Comparison of ENCODE assay signal across 18 cellular contexts in genomic region chr6:111725446-111726112, GRCh38.
DNase-seq lines count a peak whose midpoint lies in the region; ATAC-seq and TF ChIP-seq lines count a peak whose summit lies in the region.
"Had no signal": no experiment of that assay in that cellular context is flagged by ENCODE, and none has a peak within 500 bp of the region (broad histone marks: within the 10 kb centered on the region; RNA-seq: fewer than 3 reads in every experiment).

No MANE protein-coding gene starts in this region.

- H3K4me3 Mint-ChIP-seq in activated CD4-positive, alpha-beta T cell treated with anti-CD3 and anti-CD28 coated beads for 36 hours = no peak overlapping the region
- H3K4me3 Mint-ChIP-seq in activated T-helper 2 cell treated with anti-CD3 and anti-CD28 coated beads, Interferon-gamma antibody, Interleukin-2, Interleukin-4, amounts not matched to agents 10 μg/mL and 5 μg/mL and 100 μg/mL, durations not matched to agents 14 hours and 24 hours and 36 hours (ENCODE audit: low read depth) = no peak overlapping the region

- no peak for TF ChIP-seq CTCF in spleen (IDR thresholded peaks at IDR 0.05 in 8 of 11, conservative IDR thresholded peaks at IDR 0.05 in 3 of 11)

- no peaks in the 10 kb centered on the region for H3K27me3 Mint-ChIP-seq in activated CD4-positive, alpha-beta T cell treated with anti-CD3 and anti-CD28 coated beads for 36 hours
- no peaks in the 10 kb centered on the region for H3K27me3 Mint-ChIP-seq in activated T-helper 2 cell treated with anti-CD3 and anti-CD28 coated beads, Interferon-gamma antibody, Interleukin-2, Interleukin-4, amounts not matched to agents 10 μg/mL and 5 μg/mL and 100 μg/mL, durations not matched to agents 14 hours and 24 hours and 36 hours (ENCODE audit: low read depth)

- peaks cover 64% of the 10 kb centered on the region for H3K36me3 Mint-ChIP-seq in activated CD4-positive, alpha-beta T cell treated with anti-CD3 and anti-CD28 coated beads for 36 hours (ENCODE audit: low read depth)
- H3K36me3 Mint-ChIP-seq in activated T-helper 2 cell treated with anti-CD3 and anti-CD28 coated beads, Interferon-gamma antibody, Interleukin-2, Interleukin-4, amounts not matched to agents 10 μg/mL and 5 μg/mL and 100 μg/mL, durations not matched to agents 14 hours and 24 hours and 36 hours (ENCODE audit: low read depth) = peaks cover 71% of the 10 kb centered on the region

- no peak for ATAC-seq in activated CD4-positive, alpha-beta T cell treated with anti-CD3 and anti-CD28 coated beads for 36 hours
- ATAC-seq in GM21786 (IDR thresholded peaks at IDR 0.05; ENCODE audit: unreplicated experiment) = no peak
- ATAC-seq: SK-N-SH treated with all-trans-retinoic acid at 6 μM for 48 hours had no signal

- DNase-seq in activated CD4-positive, alpha-beta T cell treated with anti-CD3 and anti-CD28 coated beads for 36 hours = no peak
- DNase-seq in activated CD4-positive, alpha-beta T cell treated with anti-CD3 and anti-CD28 coated beads for 48 hours = no peak
- DNase-seq in activated T-helper 2 cell treated with anti-CD3 and anti-CD28 coated beads, Interferon-gamma antibody, Interleukin-2, Interleukin-4, amounts not matched to agents 10 μg/mL and 5 μg/mL and 100 μg/mL, durations not matched to agents 14 hours and 24 hours and 36 hours (ENCODE audit: low spot score) = no peak
- DNase-seq in head of caudate nucleus (peak in 23 of 42 donors; percentile 23 to 70 (median 45)), spleen (no peak), T-helper 1 cell (no peak)
- no peak for DNase-seq in activated effector memory CD4-positive, alpha-beta T cell treated with Interleukin-2 at 50 U/mL for 16 hours
- DNase-seq: 8988T; activated CD8-positive, alpha-beta memory T cell treated with anti-CD3 and anti-CD28 coated beads for 24 hours; NCI-H1436 treated with DMSO at 0.1 percent for 48 hours; NK-92 treated with Interleukin-12 subunit alpha and Interleukin-12 subunit beta, amount 100 ng/mL, for 24 hours; stimulated activated CD4-positive, alpha-beta T cell treated with anti-CD3 and anti-CD28 coated beads, Interleukin-2, amount 100 ng/mL, for 24 hours; stimulated activated naive CD4-positive, alpha-beta T cell treated with Interleukin-2 at 50 U/mL for 16 hours had no signal

- POLR2A ChIA-PET in activated CD4-positive, alpha-beta T cell treated with anti-CD3 and anti-CD28 coated beads for 36 hours (lab: Charles Lee) = interaction anchor here (0.6 kb wide), 1 partner anchor 102 kb away, joined by 3 read pairs; no protein-coding TSS in a partner anchor

- 90 to 98% (median 93%) methylated on average over 7 of the region's 7 CpGs for WGBS in spleen, 5 donors

- intact Hi-C loops in activated CD4-positive, alpha-beta T cell treated with anti-CD3 and anti-CD28 coated beads for 36 hours (cut with DNase I, micrococcal nuclease) = no loop called here
- intact Hi-C loops in activated T-helper 2 cell treated with anti-CD3 and anti-CD28 coated beads, Interferon-gamma antibody, Interleukin-2, Interleukin-4, amounts not matched to agents 10 μg/mL and 5 μg/mL and 100 μg/mL, durations not matched to agents 14 hours and 24 hours and 36 hours (cut with micrococcal nuclease) = no loop called here
- intact Hi-C loops in head of caudate nucleus (cut with DNase I) = no loop called here
- intact Hi-C loops in spleen (cut with DNase I; ENCODE audit: low total_unique reads) = loop anchor here (10.0 kb wide), 1 partner anchor 149 kb away; the partner anchor contains the start of gene FYN

- H3K9me3 Mint-ChIP-seq in activated CD4-positive, alpha-beta T cell treated with anti-CD3 and anti-CD28 coated beads for 36 hours (ENCODE audit: low read depth) = peaks cover 7% of the 10 kb centered on the region
- no peaks in the 10 kb centered on the region for H3K9me3 Mint-ChIP-seq in activated T-helper 2 cell treated with anti-CD3 and anti-CD28 coated beads, Interferon-gamma antibody, Interleukin-2, Interleukin-4, amounts not matched to agents 10 μg/mL and 5 μg/mL and 100 μg/mL, durations not matched to agents 14 hours and 24 hours and 36 hours

- H3K4me3 ChIP-seq in spleen = no peak overlapping the region
- H3K4me3 ChIP-seq: breast epithelium, esophagus muscularis mucosa had no signal

- H3K4me1 ChIP-seq in spleen = peaks cover 26 to 100% (median 64%) of the 10 kb centered on the region in 6 donors
- H3K4me1 ChIP-seq: breast epithelium had no signal

- H3K9me3 ChIP-seq in spleen = no peaks in the 10 kb centered on the region
- H3K9me3 ChIP-seq: breast epithelium, esophagus muscularis mucosa, neutrophil had no signal

- no peak for TF ChIP-seq POLR2A in spleen (IDR thresholded peaks at IDR 0.05)

- CTCF ChIA-PET in activated CD4-positive, alpha-beta T cell treated with anti-CD3 and anti-CD28 coated beads for 36 hours (lab: Charles Lee) = interaction anchor here (0.7 to 4.3 kb wide), 10 partner anchors 9 to 384 kb away, joined by 3 to 31 read pairs (median 4); no protein-coding TSS in a partner anchor

- H3K36me3 ChIP-seq in spleen = peaks cover 0 to 19% (median 0%) of the 10 kb centered on the region in 6 donors
- H3K36me3 ChIP-seq: breast epithelium, esophagus muscularis mucosa, neutrophil had no signal

- peak overlapping the region in 7 of 8 donors; percentile 7 to 73 (median 54) for H3K27ac ChIP-seq in spleen
- H3K27ac ChIP-seq: breast epithelium, neutrophil had no signal

- H3K27me3 ChIP-seq in spleen (replicated peaks in 1 of 7) = no peaks in the 10 kb centered on the region
- H3K27me3 ChIP-seq: breast epithelium, esophagus muscularis mucosa, neutrophil had no signal

- peaks cover 90% of the 10 kb centered on the region for H3K4me1 Mint-ChIP-seq in activated CD4-positive, alpha-beta T cell treated with anti-CD3 and anti-CD28 coated beads for 36 hours
- H3K4me1 Mint-ChIP-seq in activated T-helper 2 cell treated with anti-CD3 and anti-CD28 coated beads, Interferon-gamma antibody, Interleukin-2, Interleukin-4, amounts not matched to agents 10 μg/mL and 5 μg/mL and 100 μg/mL, durations not matched to agents 14 hours and 24 hours and 36 hours (ENCODE audit: low read depth) = peaks cover 59% of the 10 kb centered on the region

- peak overlapping the region; percentile 80 for H3K27ac Mint-ChIP-seq in activated CD4-positive, alpha-beta T cell treated with anti-CD3 and anti-CD28 coated beads for 36 hours
- peak overlapping the region; percentile 30 for H3K27ac Mint-ChIP-seq in activated T-helper 2 cell treated with anti-CD3 and anti-CD28 coated beads, Interferon-gamma antibody, Interleukin-2, Interleukin-4, amounts not matched to agents 10 μg/mL and 5 μg/mL and 100 μg/mL, durations not matched to agents 14 hours and 24 hours and 36 hours

Comparison
In these comparisons a context has a peak if more than half of its experiments do, and no peak if none do; other contexts are left out.
1. DNase-seq: peak in head of caudate nucleus (23 of 42); none in activated CD4-positive, alpha-beta T cell treated with anti-CD3 and anti-CD28 coated beads for 36 hours (single experiment), activated CD4-positive, alpha-beta T cell treated with anti-CD3 and anti-CD28 coated beads for 48 hours (single experiment), activated T-helper 2 cell treated with anti-CD3 and anti-CD28 coated beads, Interferon-gamma antibody, Interleukin-2, Interleukin-4, amounts not matched to agents 10 μg/mL and 5 μg/mL and 100 μg/mL, durations not matched to agents 14 hours and 24 hours and 36 hours (single experiment), spleen (single experiment), activated effector memory CD4-positive, alpha-beta T cell treated with Interleukin-2 at 50 U/mL for 16 hours (single experiment) and T-helper 1 cell (0 of 5).